1 cellular context compared by ENCODE assay signal in the genomic region with DNA sequence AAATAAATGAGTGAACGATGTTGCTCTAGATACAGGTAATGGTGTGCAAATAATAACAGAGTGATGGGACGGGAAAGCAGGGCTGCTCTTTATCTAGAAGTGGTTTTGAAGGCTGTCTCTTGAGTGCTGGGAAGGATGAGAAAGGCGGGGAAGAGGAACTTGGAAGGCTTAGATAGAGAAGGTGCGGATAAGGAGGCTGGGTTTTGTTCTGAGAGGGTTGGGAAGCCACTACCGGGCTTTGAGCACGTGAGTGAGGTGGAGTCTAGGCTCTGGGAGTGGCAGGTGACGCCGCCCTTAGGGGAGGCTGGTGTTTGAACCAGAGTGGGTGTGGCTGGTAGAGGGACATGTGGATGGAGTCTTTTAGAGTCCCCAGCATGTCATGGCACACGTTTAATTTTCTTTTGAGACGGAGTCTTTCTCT.
TF ChIP-seq lines count a peak whose summit lies in the region.

No MANE protein-coding gene starts in this region.

TF ChIP-seq in K562, 482 proteins besides CTCF, POLR2A, EP300 and RAD21 (continued from another document and continues in another):
- TF ChIP-seq, protein P1, sequence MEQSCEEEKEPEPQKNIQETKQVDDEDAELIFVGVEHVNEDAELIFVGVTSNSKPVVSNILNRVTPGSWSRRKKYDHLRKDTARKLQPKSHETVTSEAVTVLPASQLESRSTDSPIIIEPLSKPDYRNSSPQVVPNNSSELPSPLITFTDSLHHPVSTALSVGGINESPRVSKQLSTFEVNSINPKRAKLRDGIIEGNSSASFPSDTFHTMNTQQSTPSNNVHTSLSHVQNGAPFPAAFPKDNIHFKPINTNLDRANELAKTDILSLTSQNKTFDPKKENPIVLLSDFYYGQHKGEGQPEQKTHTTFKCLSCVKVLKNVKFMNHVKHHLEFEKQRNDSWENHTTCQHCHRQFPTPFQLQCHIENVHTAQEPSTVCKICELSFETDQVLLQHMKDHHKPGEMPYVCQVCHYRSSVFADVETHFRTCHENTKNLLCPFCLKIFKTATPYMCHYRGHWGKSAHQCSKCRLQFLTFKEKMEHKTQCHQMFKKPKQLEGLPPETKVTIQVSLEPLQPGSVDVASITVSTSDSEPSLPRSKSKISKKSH (CRISPR knock-in tag; IDR thresholded peaks at IDR 0.05) = no peak
- TF ChIP-seq, protein P2, sequence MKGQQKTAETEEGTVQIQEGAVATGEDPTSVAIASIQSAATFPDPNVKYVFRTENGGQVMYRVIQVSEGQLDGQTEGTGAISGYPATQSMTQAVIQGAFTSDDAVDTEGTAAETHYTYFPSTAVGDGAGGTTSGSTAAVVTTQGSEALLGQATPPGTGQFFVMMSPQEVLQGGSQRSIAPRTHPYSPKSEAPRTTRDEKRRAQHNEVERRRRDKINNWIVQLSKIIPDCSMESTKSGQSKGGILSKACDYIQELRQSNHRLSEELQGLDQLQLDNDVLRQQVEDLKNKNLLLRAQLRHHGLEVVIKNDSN (CRISPR knock-in tag; IDR thresholded peaks at IDR 0.05) = peak; percentile 86
- TF ChIP-seq SPI1 (IDR thresholded peaks at IDR 0.05; ENCODE audit: borderline replicate concordance, low read depth, low read length) = 0 out of 2 replicates have a peak, but pooled peaks have one; percentile 32
- no peak for TF ChIP-seq ZNF324 (CRISPR knock-in tag; IDR thresholded peaks at IDR 0.05)
- TF ChIP-seq MCM5 (IDR thresholded peaks at IDR 0.05; ENCODE audit: low read depth) = no peak
- TF ChIP-seq, protein P3, sequence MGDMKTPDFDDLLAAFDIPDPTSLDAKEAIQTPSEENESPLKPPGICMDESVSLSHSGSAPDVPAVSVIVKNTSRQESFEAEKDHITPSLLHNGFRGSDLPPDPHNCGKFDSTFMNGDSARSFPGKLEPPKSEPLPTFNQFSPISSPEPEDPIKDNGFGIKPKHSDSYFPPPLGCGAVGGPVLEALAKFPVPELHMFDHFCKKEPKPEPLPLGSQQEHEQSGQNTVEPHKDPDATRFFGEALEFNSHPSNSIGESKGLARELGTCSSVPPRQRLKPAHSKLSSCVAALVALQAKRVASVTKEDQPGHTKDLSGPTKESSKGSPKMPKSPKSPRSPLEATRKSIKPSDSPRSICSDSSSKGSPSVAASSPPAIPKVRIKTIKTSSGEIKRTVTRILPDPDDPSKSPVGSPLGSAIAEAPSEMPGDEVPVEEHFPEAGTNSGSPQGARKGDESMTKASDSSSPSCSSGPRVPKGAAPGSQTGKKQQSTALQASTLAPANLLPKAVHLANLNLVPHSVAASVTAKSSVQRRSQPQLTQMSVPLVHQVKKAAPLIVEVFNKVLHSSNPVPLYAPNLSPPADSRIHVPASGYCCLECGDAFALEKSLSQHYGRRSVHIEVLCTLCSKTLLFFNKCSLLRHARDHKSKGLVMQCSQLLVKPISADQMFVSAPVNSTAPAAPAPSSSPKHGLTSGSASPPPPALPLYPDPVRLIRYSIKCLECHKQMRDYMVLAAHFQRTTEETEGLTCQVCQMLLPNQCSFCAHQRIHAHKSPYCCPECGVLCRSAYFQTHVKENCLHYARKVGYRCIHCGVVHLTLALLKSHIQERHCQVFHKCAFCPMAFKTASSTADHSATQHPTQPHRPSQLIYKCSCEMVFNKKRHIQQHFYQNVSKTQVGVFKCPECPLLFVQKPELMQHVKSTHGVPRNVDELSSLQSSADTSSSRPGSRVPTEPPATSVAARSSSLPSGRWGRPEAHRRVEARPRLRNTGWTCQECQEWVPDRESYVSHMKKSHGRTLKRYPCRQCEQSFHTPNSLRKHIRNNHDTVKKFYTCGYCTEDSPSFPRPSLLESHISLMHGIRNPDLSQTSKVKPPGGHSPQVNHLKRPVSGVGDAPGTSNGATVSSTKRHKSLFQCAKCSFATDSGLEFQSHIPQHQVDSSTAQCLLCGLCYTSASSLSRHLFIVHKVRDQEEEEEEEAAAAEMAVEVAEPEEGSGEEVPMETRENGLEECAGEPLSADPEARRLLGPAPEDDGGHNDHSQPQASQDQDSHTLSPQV (IDR thresholded peaks at IDR 0.05) = no peak
- no peak for TF ChIP-seq GMEB1 (CRISPR knock-in tag; IDR thresholded peaks at IDR 0.05)
- no peak for TF ChIP-seq TCF15 (CRISPR knock-in tag; IDR thresholded peaks at IDR 0.05)
- TF ChIP-seq ATF3 (IDR thresholded peaks at IDR 0.05) = no peak
- TF ChIP-seq ATF3 (CRISPR knock-in tag; conservative IDR thresholded peaks at IDR 0.05) = no peak
- no peak for TF ChIP-seq CHCHD3 (CRISPR knock-in tag; IDR thresholded peaks at IDR 0.05)
- no peak for TF ChIP-seq PHB (CRISPR knock-in tag; IDR thresholded peaks at IDR 0.05)
- TF ChIP-seq ZNF644 (tag; IDR thresholded peaks at IDR 0.05; ENCODE audit: low read depth) = no peak
- no peak for TF ChIP-seq ZNF445 (CRISPR knock-in tag; IDR thresholded peaks at IDR 0.05; ENCODE audit: low read depth)
- no peak for TF ChIP-seq CCNT2 (IDR thresholded peaks at IDR 0.05; ENCODE audit: borderline replicate concordance, extremely low read depth, insufficient read length, low read depth, low read length)
- no peak for TF ChIP-seq SAFB (IDR thresholded peaks at IDR 0.05; ENCODE audit: borderline replicate concordance, low read depth, low read length)
- TF ChIP-seq SAFB2 (IDR thresholded peaks at IDR 0.05; ENCODE audit: borderline replicate concordance, low read depth, low read length, severe bottlenecking) = no peak
- TF ChIP-seq ZKSCAN3 (CRISPR knock-in tag; IDR thresholded peaks at IDR 0.05) = no peak
- no peak for TF ChIP-seq WHSC1 (IDR thresholded peaks at IDR 0.05; ENCODE audit: low read length)
- no peak for TF ChIP-seq THRB (CRISPR knock-in tag; conservative IDR thresholded peaks at IDR 0.05)
- no peak for TF ChIP-seq HNRNPH1 (optimal IDR thresholded peaks at IDR 0.05; ENCODE audit: low read depth, low read length)
- TF ChIP-seq ZNF408 (CRISPR knock-in tag; IDR thresholded peaks at IDR 0.05; ENCODE audit: low read depth) = no peak
- no peak for TF ChIP-seq PHF20 (IDR thresholded peaks at IDR 0.05; ENCODE audit: partially characterized antibody)
- TF ChIP-seq POLR2AphosphoS5 (IDR thresholded peaks at IDR 0.05; ENCODE audit: control insufficient read depth, insufficient read depth, low read depth, low read length) = peak; percentile 37; the same call in 1 of the 2 replicates
- TF ChIP-seq, protein P4, sequence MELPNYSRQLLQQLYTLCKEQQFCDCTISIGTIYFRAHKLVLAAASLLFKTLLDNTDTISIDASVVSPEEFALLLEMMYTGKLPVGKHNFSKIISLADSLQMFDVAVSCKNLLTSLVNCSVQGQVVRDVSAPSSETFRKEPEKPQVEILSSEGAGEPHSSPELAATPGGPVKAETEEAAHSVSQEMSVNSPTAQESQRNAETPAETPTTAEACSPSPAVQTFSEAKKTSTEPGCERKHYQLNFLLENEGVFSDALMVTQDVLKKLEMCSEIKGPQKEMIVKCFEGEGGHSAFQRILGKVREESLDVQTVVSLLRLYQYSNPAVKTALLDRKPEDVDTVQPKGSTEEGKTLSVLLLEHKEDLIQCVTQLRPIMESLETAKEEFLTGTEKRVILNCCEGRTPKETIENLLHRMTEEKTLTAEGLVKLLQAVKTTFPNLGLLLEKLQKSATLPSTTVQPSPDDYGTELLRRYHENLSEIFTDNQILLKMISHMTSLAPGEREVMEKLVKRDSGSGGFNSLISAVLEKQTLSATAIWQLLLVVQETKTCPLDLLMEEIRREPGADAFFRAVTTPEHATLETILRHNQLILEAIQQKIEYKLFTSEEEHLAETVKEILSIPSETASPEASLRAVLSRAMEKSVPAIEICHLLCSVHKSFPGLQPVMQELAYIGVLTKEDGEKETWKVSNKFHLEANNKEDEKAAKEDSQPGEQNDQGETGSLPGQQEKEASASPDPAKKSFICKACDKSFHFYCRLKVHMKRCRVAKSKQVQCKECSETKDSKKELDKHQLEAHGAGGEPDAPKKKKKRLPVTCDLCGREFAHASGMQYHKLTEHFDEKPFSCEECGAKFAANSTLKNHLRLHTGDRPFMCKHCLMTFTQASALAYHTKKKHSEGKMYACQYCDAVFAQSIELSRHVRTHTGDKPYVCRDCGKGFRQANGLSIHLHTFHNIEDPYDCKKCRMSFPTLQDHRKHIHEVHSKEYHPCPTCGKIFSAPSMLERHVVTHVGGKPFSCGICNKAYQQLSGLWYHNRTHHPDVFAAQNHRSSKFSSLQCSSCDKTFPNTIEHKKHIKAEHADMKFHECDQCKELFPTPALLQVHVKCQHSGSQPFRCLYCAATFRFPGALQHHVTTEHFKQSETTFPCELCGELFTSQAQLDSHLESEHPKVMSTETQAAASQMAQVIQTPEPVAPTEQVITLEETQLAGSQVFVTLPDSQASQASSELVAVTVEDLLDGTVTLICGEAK (IDR thresholded peaks at IDR 0.05) = 0 out of 2 replicates have a peak, but pooled peaks have one; percentile 1
- TF ChIP-seq, protein P4 (CRISPR knock-in tag; IDR thresholded peaks at IDR 0.05) = no peak
- TF ChIP-seq RNF2 (IDR thresholded peaks at IDR 0.05) = no peak
- TF ChIP-seq TBP (optimal IDR thresholded peaks at IDR 0.05; ENCODE audit: low read depth, low read length) = peak; percentile 39
- no peak for TF ChIP-seq ZNF766 (CRISPR knock-in tag; conservative IDR thresholded peaks at IDR 0.05)
- peak; percentile 72 for TF ChIP-seq PBX2 (CRISPR knock-in tag; IDR thresholded peaks at IDR 0.05; ENCODE audit: low read depth)
- peak; percentile 72 for TF ChIP-seq PBX2 (tag; conservative IDR thresholded peaks at IDR 0.05; ENCODE audit: low read depth)
- no peak for TF ChIP-seq ZNF431 (CRISPR knock-in tag; IDR thresholded peaks at IDR 0.05)
- peak; percentile 4; the same call in 1 of the 2 replicates for TF ChIP-seq MIER1 (IDR thresholded peaks at IDR 0.05; ENCODE audit: low read depth)
- no peak for TF ChIP-seq JUNB (CRISPR knock-in tag; conservative IDR thresholded peaks at IDR 0.05)
